Comparison of ENCODE assay signal across 22 cellular contexts in the genomic region with DNA sequence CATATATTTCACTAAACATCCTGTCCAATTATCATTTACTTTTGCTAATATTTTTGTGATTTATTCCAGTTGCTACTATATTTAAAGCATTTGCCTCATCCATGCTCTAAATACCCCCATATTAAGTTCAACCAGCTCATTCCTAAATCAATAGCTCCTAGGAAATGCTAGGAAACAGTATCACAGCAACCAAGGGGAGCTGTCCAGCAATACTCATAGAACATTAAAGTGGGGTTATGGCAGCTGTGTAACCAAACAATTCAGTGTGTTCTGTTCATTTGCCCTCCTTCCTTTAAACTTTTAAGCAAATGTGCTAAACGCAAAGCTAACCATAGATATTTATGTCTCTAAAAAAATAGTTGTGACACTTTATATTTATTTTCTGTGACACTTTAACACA. TPM values are rescaled to one million over a fixed set of nuclear protein-coding genes. Genes with fewer than 3 reads are reported as not detected.
DNase-seq lines count a peak whose midpoint lies in the region; FAIRE-seq and TF ChIP-seq lines count a peak whose summit lies in the region.
"Had no signal": no experiment of that assay in that cellular context is flagged by ENCODE, and none has a peak within 500 bp of the region (broad histone marks: within the 10 kb centered on the region; RNA-seq: fewer than 3 reads in every experiment).

No MANE protein-coding gene starts in this region.

- no peak overlapping the region for H3K4me3 ChIP-seq in astrocyte (ENCODE audit: insufficient read depth, low read depth, low read length)
- no peak overlapping the region for H3K4me3 ChIP-seq in mesendoderm (ENCODE audit: low read length)
- H3K4me3 ChIP-seq in hepatocyte = no peak overlapping the region
- H3K4me3 ChIP-seq: suprapubic skin had no signal

- H3K9me3 Mint-ChIP-seq in astrocyte (ENCODE audit: unreplicated experiment) = no peaks in the 10 kb centered on the region
- H3K9me3 Mint-ChIP-seq in progenitor cell of endocrine pancreas (ENCODE audit: low read depth) = no peaks in the 10 kb centered on the region
- H3K9me3 Mint-ChIP-seq: activated CD4-positive, alpha-beta T cell treated with anti-CD3 and anti-CD28 coated beads, Interleukin-2, amount 10 ng/mL, durations not matched to agents 7 days and 5 days; activated naive CD4-positive, alpha-beta T cell treated with anti-CD3 and anti-CD28 coated beads, Interleukin-2, amount 10 ng/mL, durations not matched to agents 7 days and 5 days; stimulated activated naive B cell treated with anti-CD40 and anti-IgM and Interleukin-4, amounts not matched to agents 10 μg/mL and 1 μg/mL and 100 μg/mL, for 72 hours had no signal

- FAIRE-seq in astrocyte (lab: Jason Lieb, UNC) = no peak

- H2AK5ac ChIP-seq in mesendoderm (ENCODE audit: low read length) = no peak overlapping the region

- H2BK120ac ChIP-seq in mesendoderm (ENCODE audit: low read depth, low read length) = no peak overlapping the region

- H3K36me3 Mint-ChIP-seq in astrocyte (ENCODE audit: low read depth, unreplicated experiment) (no peaks in the 10 kb centered on the region), progenitor cell of endocrine pancreas (ENCODE audit: insufficient read depth) (no peaks in the 10 kb centered on the region)
- H3K36me3 Mint-ChIP-seq: activated naive CD4-positive, alpha-beta T cell treated with anti-CD3 and anti-CD28 coated beads, Interleukin-2, amount 10 ng/mL, durations not matched to agents 7 days and 5 days; stimulated activated naive B cell treated with anti-CD40 and anti-IgM and Interleukin-4, amounts not matched to agents 10 μg/mL and 1 μg/mL and 100 μg/mL, for 72 hours had no signal

- H3K4me2 ChIP-seq in astrocyte (ENCODE audit: low read length) = no peak overlapping the region
- H3K4me2 ChIP-seq in mesendoderm (ENCODE audit: low read length) = no peak overlapping the region
- H3K4me2 ChIP-seq in hepatocyte = no peak overlapping the region
- H3K4me2 ChIP-seq: KMS-11 had no signal

- H3K23ac ChIP-seq in mesendoderm (ENCODE audit: low read length) = no peak overlapping the region

- no peak overlapping the region for H3K18ac ChIP-seq in mesendoderm (ENCODE audit: low read length)

- H3K27me3 Mint-ChIP-seq in astrocyte (ENCODE audit: low read depth, unreplicated experiment) (no peaks in the 10 kb centered on the region), progenitor cell of endocrine pancreas (no peaks in the 10 kb centered on the region)
- H3K27me3 Mint-ChIP-seq: activated naive CD4-positive, alpha-beta T cell treated with anti-CD3 and anti-CD28 coated beads, Interleukin-2, amount 10 ng/mL, durations not matched to agents 7 days and 5 days; stimulated activated naive B cell treated with anti-CD40 and anti-IgM and Interleukin-4, amounts not matched to agents 10 μg/mL and 1 μg/mL and 100 μg/mL, for 72 hours had no signal

- no peaks in the 10 kb centered on the region for H4K20me1 ChIP-seq in astrocyte (ENCODE audit: insufficient read depth, low read length)
- no peaks in the 10 kb centered on the region for H4K20me1 ChIP-seq in hepatocyte (ENCODE audit: insufficient read depth, poor library complexity, severe bottlenecking)

- no peak for TF ChIP-seq CTCF in astrocyte (IDR thresholded peaks at IDR 0.05; ENCODE audit: insufficient read depth, low read depth, low read length)
- no peak for TF ChIP-seq CTCF in progenitor cell of endocrine pancreas (IDR thresholded peaks at IDR 0.05; ENCODE audit: unreplicated experiment)
- TF ChIP-seq CTCF in hepatocyte (IDR thresholded peaks at IDR 0.05; ENCODE audit: poor library complexity) = no peak

- peak; percentile 43 for DNase-seq in DMS153 (lab: John Stamatoyannopoulos, UW)
- DNase-seq in DMS153 treated with DMSO at 0.1 percent for 48 hours (lab: John Stamatoyannopoulos, UW; ENCODE audit: unreplicated experiment) = no peak
- DNase-seq in NCI-H1092 treated with DMSO at 0.1 percent for 48 hours (lab: John Stamatoyannopoulos, UW) = peak; percentile 90
- DNase-seq in astrocyte (ENCODE audit: low read depth) = peak; percentile 1
- peak; percentile 1 for DNase-seq in mesendoderm
- DNase-seq in progenitor cell of endocrine pancreas (ENCODE audit: low spot score, unreplicated experiment) = no peak
- DNase-seq in hepatocyte (ENCODE audit: low spot score) = no peak
- DNase-seq in SW480 (ENCODE audit: low spot score) = no peak
- DNase-seq: activated CD4-positive, alpha-beta T cell treated with anti-CD3 and anti-CD28 coated beads, Interleukin-2, amount 10 ng/mL, durations not matched to agents 7 days and 5 days; activated naive CD4-positive, alpha-beta T cell treated with anti-CD3 and anti-CD28 coated beads, Interleukin-2, amount 10 ng/mL, durations not matched to agents 7 days and 5 days; AML-193; CD8-positive, alpha-beta memory T cell; DMS79 treated with DMSO at 0.1 percent for 48 hours; mesenchymal stem cell; NCI-H510A treated with DMSO at 0.1 percent for 48 hours; stimulated activated CD4-positive, alpha-beta T cell treated with anti-CD3 and anti-CD28 coated beads, Interleukin-4, amount 100 ng/mL, for 24 hours; stimulated activated naive B cell treated with anti-CD40 and anti-IgM and Interleukin-4, amounts not matched to agents 10 μg/mL and 1 μg/mL and 100 μg/mL, for 72 hours had no signal

- H3K36me3 ChIP-seq in astrocyte (ENCODE audit: insufficient read depth, low read length) (no peaks in the 10 kb centered on the region), mesendoderm (ENCODE audit: control insufficient read depth, insufficient read depth, low read length) (no peaks in the 10 kb centered on the region), hepatocyte (replicated peaks; ENCODE audit: insufficient read depth, low read depth) (no peaks in the 10 kb centered on the region)
- H3K36me3 ChIP-seq: suprapubic skin had no signal

- no peak overlapping the region for H3K4ac ChIP-seq in mesendoderm (ENCODE audit: low read depth, low read length)

- H3K27me3 ChIP-seq in astrocyte (ENCODE audit: insufficient read depth, low read length) (no peaks in the 10 kb centered on the region), mesendoderm (ENCODE audit: insufficient read depth, low read length, poor library complexity) (no peaks in the 10 kb centered on the region), hepatocyte (no peaks in the 10 kb centered on the region)
- H3K27me3 ChIP-seq: suprapubic skin had no signal

- no peaks in the 10 kb centered on the region for H3K9me3 ChIP-seq in astrocyte (ENCODE audit: insufficient read depth, low read depth, low read length)
- no peaks in the 10 kb centered on the region for H3K9me3 ChIP-seq in hepatocyte (ENCODE audit: low read depth)
- H3K9me3 ChIP-seq: suprapubic skin had no signal

- H3K79me2 ChIP-seq in astrocyte (ENCODE audit: insufficient read depth, low read length) (no peaks in the 10 kb centered on the region), mesendoderm (ENCODE audit: control insufficient read depth, insufficient read depth, low read length) (no peaks in the 10 kb centered on the region), hepatocyte (no peaks in the 10 kb centered on the region)

- H2AFZ ChIP-seq in astrocyte (ENCODE audit: low read depth, low read length) (no peak overlapping the region), hepatocyte (no peak overlapping the region)

- H3K27ac Mint-ChIP-seq in astrocyte (ENCODE audit: unreplicated experiment) (no peak overlapping the region), progenitor cell of endocrine pancreas (no peak overlapping the region)
- H3K27ac Mint-ChIP-seq: activated CD4-positive, alpha-beta T cell treated with anti-CD3 and anti-CD28 coated beads, Interleukin-2, amount 10 ng/mL, durations not matched to agents 7 days and 5 days; activated naive CD4-positive, alpha-beta T cell treated with anti-CD3 and anti-CD28 coated beads, Interleukin-2, amount 10 ng/mL, durations not matched to agents 7 days and 5 days; CD8-positive, alpha-beta memory T cell; stimulated activated naive B cell treated with anti-CD40 and anti-IgM and Interleukin-4, amounts not matched to agents 10 μg/mL and 1 μg/mL and 100 μg/mL, for 72 hours had no signal

- no peak overlapping the region for H3K9ac ChIP-seq in astrocyte (ENCODE audit: low read length)
- H3K9ac ChIP-seq in mesendoderm (ENCODE audit: low read length) = no peak overlapping the region
- H3K9ac ChIP-seq: KMS-11 had no signal

- H3K4me3 Mint-ChIP-seq in astrocyte (ENCODE audit: unreplicated experiment) (no peak overlapping the region), progenitor cell of endocrine pancreas (ENCODE audit: low read depth) (no peak overlapping the region)
- H3K4me3 Mint-ChIP-seq: activated CD4-positive, alpha-beta T cell treated with anti-CD3 and anti-CD28 coated beads, Interleukin-2, amount 10 ng/mL, durations not matched to agents 7 days and 5 days; activated naive CD4-positive, alpha-beta T cell treated with anti-CD3 and anti-CD28 coated beads, Interleukin-2, amount 10 ng/mL, durations not matched to agents 7 days and 5 days; CD8-positive, alpha-beta memory T cell; stimulated activated naive B cell treated with anti-CD40 and anti-IgM and Interleukin-4, amounts not matched to agents 10 μg/mL and 1 μg/mL and 100 μg/mL, for 72 hours had no signal

- no peaks in the 10 kb centered on the region for H3K4me1 Mint-ChIP-seq in astrocyte (ENCODE audit: low read depth, unreplicated experiment)
- peaks cover 1% of the 10 kb centered on the region for H3K4me1 Mint-ChIP-seq in progenitor cell of endocrine pancreas (ENCODE audit: low read depth)
- H3K4me1 Mint-ChIP-seq: activated CD4-positive, alpha-beta T cell treated with anti-CD3 and anti-CD28 coated beads, Interleukin-2, amount 10 ng/mL, durations not matched to agents 7 days and 5 days; activated naive CD4-positive, alpha-beta T cell treated with anti-CD3 and anti-CD28 coated beads, Interleukin-2, amount 10 ng/mL, durations not matched to agents 7 days and 5 days; CD8-positive, alpha-beta memory T cell; stimulated activated naive B cell treated with anti-CD40 and anti-IgM and Interleukin-4, amounts not matched to agents 10 μg/mL and 1 μg/mL and 100 μg/mL, for 72 hours had no signal

- no peak overlapping the region for H2BK5ac ChIP-seq in mesendoderm (ENCODE audit: low read length)

- H3K79me1 ChIP-seq in mesendoderm (ENCODE audit: low read length) = no peaks in the 10 kb centered on the region

- H2BK15ac ChIP-seq in mesendoderm (replicated peaks; ENCODE audit: low read depth) = no peak overlapping the region

- no peaks in the 10 kb centered on the region for H3K9me2 ChIP-seq in hepatocyte (replicated peaks; ENCODE audit: insufficient read depth)

- no peak overlapping the region for H3K27ac ChIP-seq in astrocyte (ENCODE audit: low read depth, low read length)
- H3K27ac ChIP-seq in mesendoderm (ENCODE audit: low read depth, low read length) = no peak overlapping the region
- H3K27ac ChIP-seq in hepatocyte = no peak overlapping the region
- H3K27ac ChIP-seq: 22Rv1, KMS-11, RWPE1, suprapubic skin, VCaP had no signal

- H3K4me1 ChIP-seq in astrocyte (ENCODE audit: insufficient read depth, low read length) (no peaks in the 10 kb centered on the region), mesendoderm (ENCODE audit: control insufficient read depth, low read depth, low read length) (no peaks in the 10 kb centered on the region), hepatocyte (ENCODE audit: insufficient read depth) (no peaks in the 10 kb centered on the region)
- H3K4me1 ChIP-seq: suprapubic skin had no signal

- H3K56ac ChIP-seq in mesendoderm (ENCODE audit: low read length) = no peak overlapping the region

- no peak overlapping the region for H4K5ac ChIP-seq in mesendoderm (ENCODE audit: low read length)

- WGBS in mesendoderm (ENCODE audit: extremely low coverage, insufficient coverage, low lambda C conversion rate) = no CpG with 5 or more reads among the region's 1 CpG
- 90% methylated on average over 1 of the region's 1 CpG for WGBS in hepatocyte (ENCODE audit: low lambda C conversion rate, missing lambda C conversion rate)

- H4K8ac ChIP-seq in mesendoderm (ENCODE audit: low read depth, low read length) = no peak overlapping the region

RNA-seq across cellular contexts. Expression of a gene that starts 41.1 kb away (rescaled TPM):
- 0.62 and 0.95 TPM in 2 replicates for total RNA-seq in astrocyte
- polyA plus RNA-seq in mesendoderm (2013, experiment 1 of 2) = 0.31 TPM
- 0.22 TPM for polyA plus RNA-seq in mesendoderm (2013, experiment 2 of 2)
- total RNA-seq in progenitor cell of endocrine pancreas = 2.4 TPM in 2 replicates
- 2.4 and 3.0 TPM in 2 replicates for total RNA-seq in hepatocyte
- polyA plus RNA-seq in hepatocyte = 0.74 and 1.3 TPM in 2 replicates

Comparison
In these comparisons a context has a peak if more than half of its experiments do, and no peak if none do; other contexts are left out.
1. DNase-seq: peak in DMS153 (single experiment), NCI-H1092 treated with DMSO at 0.1 percent for 48 hours (single experiment), astrocyte (single experiment) and mesendoderm (single experiment); none in DMS153 treated with DMSO at 0.1 percent for 48 hours (single experiment), progenitor cell of endocrine pancreas (single experiment), hepatocyte (single experiment) and SW480 (single experiment).